In the genomic region with DNA sequence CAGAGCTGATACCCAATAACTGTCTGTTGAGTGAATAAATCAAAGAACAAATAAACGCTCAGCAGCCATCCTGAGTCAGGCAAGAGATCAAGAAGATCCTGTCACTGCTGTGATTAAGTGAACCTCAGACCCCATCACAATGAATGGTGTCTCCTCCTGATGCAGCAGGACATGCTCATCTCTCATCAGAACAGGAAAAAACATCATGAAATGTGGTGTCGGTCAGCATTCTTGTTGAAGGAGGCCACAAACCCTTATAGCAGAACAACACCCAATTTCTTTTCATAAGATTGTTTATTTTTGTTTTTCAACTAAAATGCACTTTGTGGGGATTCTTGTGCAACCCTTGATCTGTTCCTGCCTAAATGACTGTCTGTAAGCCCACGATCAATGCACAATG, we compare ENCODE assay signal across 22 cellular contexts.
DNase-seq lines count a peak whose midpoint lies in the region; ATAC-seq and TF ChIP-seq lines count a peak whose summit lies in the region.
"Had no signal": no experiment of that assay in that cellular context is flagged by ENCODE, and none has a peak within 500 bp of the region (broad histone marks: within the 10 kb centered on the region; RNA-seq: fewer than 3 reads in every experiment).

No MANE protein-coding gene starts in this region.

- no peaks in the 10 kb centered on the region for H3K27me3 Mint-ChIP-seq in activated naive CD4-positive, alpha-beta T cell treated with anti-CD3 and anti-CD28 coated beads, Interleukin-2, amount 10 ng/mL, durations not matched to agents 7 days and 5 days
- H3K27me3 Mint-ChIP-seq in effector memory CD8-positive, alpha-beta T cell: no peaks in the 10 kb centered on the region

- peak overlapping the region; percentile 97 for H3K27ac Mint-ChIP-seq in activated naive CD4-positive, alpha-beta T cell treated with anti-CD3 and anti-CD28 coated beads, Interleukin-2, amount 10 ng/mL, durations not matched to agents 7 days and 5 days
- H3K27ac Mint-ChIP-seq in effector memory CD8-positive, alpha-beta T cell: peak overlapping the region; percentile 95 to 98

- H3K4me1 Mint-ChIP-seq in activated naive CD4-positive, alpha-beta T cell treated with anti-CD3 and anti-CD28 coated beads, Interleukin-2, amount 10 ng/mL, durations not matched to agents 7 days and 5 days: peaks cover 98% of the 10 kb centered on the region
- peaks cover 70 to 84% of the 10 kb centered on the region in 2 donors for H3K4me1 Mint-ChIP-seq in effector memory CD8-positive, alpha-beta T cell (ENCODE audit: low read depth in 2 of 2)

- no peak overlapping the region for H3K4me3 ChIP-seq in upper lobe of right lung
- H3K4me3 ChIP-seq: esophagus squamous epithelium, gastroesophageal sphincter, ovary, right atrium auricular region, testis had no signal

- no peaks in the 10 kb centered on the region for H3K9me3 ChIP-seq in upper lobe of right lung
- H3K9me3 ChIP-seq: esophagus squamous epithelium, gastroesophageal sphincter, ovary, right atrium auricular region, testis had no signal

- DNase-seq in activated naive CD4-positive, alpha-beta T cell treated with anti-CD3 and anti-CD28 coated beads, Interleukin-2, amount 10 ng/mL, durations not matched to agents 7 days and 5 days: no peak
- DNase-seq in activated naive CD4-positive, alpha-beta T cell (lab: John Stamatoyannopoulos, UW): no peak
- DNase-seq in T-helper 22 cell (ENCODE audit: low read depth) (peak; percentile 16), upper lobe of right lung (no peak), kidney glomerular epithelial cell (lab: John Stamatoyannopoulos, UW) (no peak), cerebellar cortex (ENCODE audit: low spot score) (no peak), NCI-H2029 (lab: John Stamatoyannopoulos, UW) (no peak)
- peak in 2 of 3 experiments; percentile 15 to 31 for DNase-seq in effector memory CD8-positive, alpha-beta T cell
- DNase-seq: activated CD4-positive, alpha-beta T cell treated with anti-CD3 and anti-CD28 coated beads, Interleukin-2, amount 50 U/mL, for 4 hours; activated gamma-delta T cell treated with Interleukin-2 at 50 U/mL for 16 hours; DND-41; esophagus squamous epithelium; GOT3; KG1; NCI-H1694; NCI-H774; ovary; Right ventricle myocardium superior; SW 1271; testis had no signal

- no peak for TF ChIP-seq CTCF in upper lobe of right lung (IDR thresholded peaks at IDR 0.05)

- no peak overlapping the region for H3K4me3 Mint-ChIP-seq in activated naive CD4-positive, alpha-beta T cell treated with anti-CD3 and anti-CD28 coated beads, Interleukin-2, amount 10 ng/mL, durations not matched to agents 7 days and 5 days
- peak overlapping the region; percentile 73 to 81 for H3K4me3 Mint-ChIP-seq in effector memory CD8-positive, alpha-beta T cell

- H3K27ac ChIP-seq in upper lobe of right lung: peak overlapping the region; percentile 39
- H3K27ac ChIP-seq: gastroesophageal sphincter, ovary, right atrium auricular region, testis had no signal

- intact Hi-C loops in upper lobe of right lung (cut with DNase I): no loop called here

- ATAC-seq in effector memory CD8-positive, alpha-beta T cell (replicated peaks): peak; percentile 30
- no peak for ATAC-seq in upper lobe of right lung
- ATAC-seq: gastroesophageal sphincter had no signal

- CTCF ChIA-PET in activated naive CD4-positive, alpha-beta T cell treated with anti-CD3 and anti-CD28 coated beads, Interleukin-2, amount 10 ng/mL, durations not matched to agents 7 days and 5 days (lab: Charles Lee): no interaction called here

- peaks cover 80% of the 10 kb centered on the region for H3K36me3 Mint-ChIP-seq in activated naive CD4-positive, alpha-beta T cell treated with anti-CD3 and anti-CD28 coated beads, Interleukin-2, amount 10 ng/mL, durations not matched to agents 7 days and 5 days
- H3K36me3 Mint-ChIP-seq in effector memory CD8-positive, alpha-beta T cell (ENCODE audit: insufficient read depth): peaks cover 42% of the 10 kb centered on the region

- no peaks in the 10 kb centered on the region for H3K27me3 ChIP-seq in upper lobe of right lung
- H3K27me3 ChIP-seq: esophagus squamous epithelium, gastroesophageal sphincter, ovary, right atrium auricular region, testis had no signal

- H3K9me3 Mint-ChIP-seq in activated naive CD4-positive, alpha-beta T cell treated with anti-CD3 and anti-CD28 coated beads, Interleukin-2, amount 10 ng/mL, durations not matched to agents 7 days and 5 days: no peaks in the 10 kb centered on the region
- H3K9me3 Mint-ChIP-seq in effector memory CD8-positive, alpha-beta T cell: peaks cover 0 to 5% of the 10 kb centered on the region in 2 donors

- H3K4me1 ChIP-seq in upper lobe of right lung: peaks cover 39% of the 10 kb centered on the region
- H3K4me1 ChIP-seq: gastroesophageal sphincter had no signal

- no peaks in the 10 kb centered on the region for H3K36me3 ChIP-seq in upper lobe of right lung
- H3K36me3 ChIP-seq: esophagus squamous epithelium, gastroesophageal sphincter, ovary, right atrium auricular region had no signal

Comparison
In these comparisons a context has a peak if more than half of its experiments do, and no peak if none do; other contexts are left out.
1. DNase-seq: peak in T-helper 22 cell (single experiment) and effector memory CD8-positive, alpha-beta T cell (2 of 3); none in activated naive CD4-positive, alpha-beta T cell treated with anti-CD3 and anti-CD28 coated beads, Interleukin-2, amount 10 ng/mL, durations not matched to agents 7 days and 5 days (single experiment), activated naive CD4-positive, alpha-beta T cell (0 of 4), upper lobe of right lung (single experiment), kidney glomerular epithelial cell (single experiment), cerebellar cortex (single experiment) and NCI-H2029 (single experiment).